In genomic region chr6:129646617-129647016, GRCh38 we compare ENCODE assay signal across 9 cellular contexts.
A peak's percentile ranks its signal among the peaks of the same experiment; 100 is the strongest.
DNase-seq lines count a peak whose midpoint lies in the region; ATAC-seq and TF ChIP-seq lines count a peak whose summit lies in the region.
"Had no signal": no experiment of that assay in that cellular context is flagged by ENCODE, and none has a peak within 500 bp of the region (broad histone marks: within the 10 kb centered on the region; RNA-seq: fewer than 3 reads in every experiment).

No MANE protein-coding gene starts in this region.

- TF ChIP-seq CTCF in fibroblast of pulmonary artery (IDR thresholded peaks at IDR 0.05; ENCODE audit: low read length, missing control alignments) (no peak), GM10266 (IDR thresholded peaks at IDR 0.05; ENCODE audit: control insufficient read depth, insufficient read depth, low read depth, missing control alignments) (no peak)

- ATAC-seq in GM18502 (IDR thresholded peaks at IDR 0.05; ENCODE audit: poor library complexity, unreplicated experiment) (peak; percentile 63), GM21619 (IDR thresholded peaks at IDR 0.05; ENCODE audit: unreplicated experiment) (peak; percentile 87), HG03432 (IDR thresholded peaks at IDR 0.05; ENCODE audit: unreplicated experiment) (peak; percentile 92)

- DNase-seq in fibroblast of pulmonary artery (ENCODE audit: low read depth) (peak; percentile 45), T-helper 1 cell (no peak), GM10266 (ENCODE audit: extremely low spot score) (no peak), NCI-H146 (lab: John Stamatoyannopoulos, UW) (no peak)
- DNase-seq in stimulated activated naive CD4-positive, alpha-beta T cell (lab: John Stamatoyannopoulos, UW) = no peak
- DNase-seq: dermis blood vessel endothelial cell had no signal

- no peak overlapping the region for H3K4me3 ChIP-seq in fibroblast of pulmonary artery (replicated peaks; ENCODE audit: low read depth, low read length)
